ENCODE assay signal across 9 cellular contexts in the genomic region with DNA sequence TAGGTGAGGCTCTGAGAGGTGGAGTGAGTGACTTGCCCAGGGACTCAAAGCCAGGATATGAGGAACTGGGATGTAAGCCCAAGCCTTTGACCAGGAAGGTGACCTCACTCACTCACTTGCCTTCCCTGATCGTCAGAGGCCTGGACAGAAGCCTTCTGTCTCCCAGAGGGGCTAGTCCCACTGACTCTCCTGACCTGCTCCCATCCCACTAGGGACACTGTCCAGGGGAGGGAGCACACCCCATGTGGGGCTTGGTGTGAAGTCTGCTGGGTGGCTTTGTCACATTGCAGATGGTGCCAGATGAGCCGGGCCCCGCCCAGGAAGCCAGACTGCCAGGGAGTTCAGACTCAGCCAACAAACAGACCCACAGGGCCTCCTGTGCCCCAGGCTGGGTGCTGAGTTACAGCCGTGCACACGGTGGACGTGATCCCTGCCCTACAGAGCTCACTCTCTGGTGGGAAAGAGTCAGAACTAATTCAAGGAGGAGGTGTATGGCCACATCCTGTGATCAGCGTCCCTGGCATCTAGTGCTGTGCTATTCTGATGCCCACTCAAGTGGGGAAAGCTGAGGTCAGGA. TPM values are rescaled to one million over a fixed set of nuclear protein-coding genes. Genes with fewer than 3 reads are reported as not detected.
DNase-seq lines count a peak whose midpoint lies in the region; ATAC-seq and TF ChIP-seq lines count a peak whose summit lies in the region.
"Had no signal": no experiment of that assay in that cellular context is flagged by ENCODE, and none has a peak within 500 bp of the region (broad histone marks: within the 10 kb centered on the region; RNA-seq: fewer than 3 reads in every experiment).

No MANE protein-coding gene starts in this region.

- intact Hi-C loops in left colon (cut with DNase I, micrococcal nuclease) (no loop called here), esophagus muscularis mucosa (cut with DNase I) (no loop called here)

- no peaks in the 10 kb centered on the region for H3F3A ChIP-seq in MM.1S (ENCODE audit: insufficient read depth, low read length)

- H3K9ac ChIP-seq in adipocyte (ENCODE audit: low read length) (no peak overlapping the region), MM.1S (ENCODE audit: low read length) (no peak overlapping the region)

- TF ChIP-seq CTCF in esophagus muscularis mucosa (IDR thresholded peaks at IDR 0.05) (no peak), MM.1S (IDR thresholded peaks at IDR 0.05; ENCODE audit: low read length) (no peak)

- ATAC-seq in left colon: peak; percentile 58

- TF ChIP-seq EP300 in esophagus muscularis mucosa (IDR thresholded peaks at IDR 0.05): no peak

- H3K27me3 ChIP-seq in adipocyte (replicated peaks; ENCODE audit: control insufficient read depth, insufficient read depth, low read length): peaks cover 21% of the 10 kb centered on the region
- peaks cover 0 to 39% (median 16%) of the 10 kb centered on the region in 4 donors for H3K27me3 ChIP-seq in esophagus muscularis mucosa
- no peaks in the 10 kb centered on the region for H3K27me3 ChIP-seq in MM.1S (replicated peaks; ENCODE audit: insufficient read depth, low read length)

- H3K4me1 ChIP-seq in adipocyte (ENCODE audit: control insufficient read depth, insufficient read depth, low read length) (peaks cover 11% of the 10 kb centered on the region), esophagus muscularis mucosa (peaks cover 0 to 8% (median 0%) of the 10 kb centered on the region in 4 donors), MM.1S (ENCODE audit: low read length) (no peaks in the 10 kb centered on the region)

- H3K27ac ChIP-seq in KOPT-K1 (ENCODE audit: low read depth, low read length, poor library complexity, severe bottlenecking) (peak overlapping the region; percentile 52), esophagus muscularis mucosa (replicated peaks in 1 of 4) (no peak overlapping the region), MM.1S (ENCODE audit: low read length) (no peak overlapping the region)

- H3K9me2 ChIP-seq in MM.1S (replicated peaks; ENCODE audit: insufficient read depth, low read length): no peaks in the 10 kb centered on the region

- no peak overlapping the region for H2AFZ ChIP-seq in MM.1S (ENCODE audit: low read length)

- H3K9me3 ChIP-seq in KOPT-K1 (ENCODE audit: insufficient read depth, low read length, poor library complexity, severe bottlenecking) (no peaks in the 10 kb centered on the region), adipocyte (ENCODE audit: control insufficient read depth, low read length) (peaks cover 4% of the 10 kb centered on the region), esophagus muscularis mucosa (no peaks in the 10 kb centered on the region), MM.1S (replicated peaks; ENCODE audit: insufficient read depth, low read length) (no peaks in the 10 kb centered on the region)

- H3K36me3 ChIP-seq in KOPT-K1 (ENCODE audit: insufficient read depth, low read length): no peaks in the 10 kb centered on the region
- H3K36me3 ChIP-seq in adipocyte (ENCODE audit: control insufficient read depth, insufficient read depth, low read length, severe bottlenecking): no peaks in the 10 kb centered on the region
- H3K36me3 ChIP-seq in esophagus muscularis mucosa: peaks cover 0 to 5% (median 0%) of the 10 kb centered on the region in 4 donors
- no peaks in the 10 kb centered on the region for H3K36me3 ChIP-seq in MM.1S (replicated peaks; ENCODE audit: insufficient read depth, low read length)

- peak; percentile 46 for DNase-seq in COLO668 (lab: John Stamatoyannopoulos, UW; ENCODE audit: unreplicated experiment)
- DNase-seq in adipocyte (ENCODE audit: low read depth): peak; percentile 22
- DNase-seq in left colon: peak in 1 of 2 donors; percentile 21
- DNase-seq in esophagus muscularis mucosa (ENCODE audit: extremely low spot score): no peak
- DNase-seq in putamen (ENCODE audit: low spot score): no peak
- DNase-seq in MM.1S: no peak
- no peak for DNase-seq in epidermal melanocyte (ENCODE audit: insufficient read length, low spot score)
- DNase-seq: SHP77 treated with DMSO at 0.1 percent for 48 hours had no signal

- no peak for TF ChIP-seq POLR2A in esophagus muscularis mucosa (IDR thresholded peaks at IDR 0.05; ENCODE audit: low read depth)

- WGBS in esophagus muscularis mucosa: 50% methylated on average over 2 of the region's 7 CpGs

- no peak overlapping the region for H3K4me3 ChIP-seq in adipocyte (ENCODE audit: low read length)
- no peak overlapping the region for H3K4me3 ChIP-seq in esophagus muscularis mucosa
- no peak overlapping the region for H3K4me3 ChIP-seq in MM.1S (ENCODE audit: low read length)

- H4K20me1 ChIP-seq in MM.1S (ENCODE audit: insufficient read depth, low read length): no peaks in the 10 kb centered on the region

- no peaks in the 10 kb centered on the region for H3K79me2 ChIP-seq in MM.1S (ENCODE audit: low read length)

- H3K4me2 ChIP-seq in MM.1S (ENCODE audit: low read depth, low read length): no peak overlapping the region

RNA-seq across cellular contexts. Expression of gene MMAB, which starts 28.3 kb away (rescaled TPM):
- total RNA-seq in left colon (10 to 100 TPM; 31.0 to 51.3 TPM), esophagus muscularis mucosa (10 to 100 TPM; 20.0 to 25.3 (median 21.0) TPM)

RNA-seq across cellular contexts. Expression of gene MVK, which starts 28.6 kb away (rescaled TPM):
- total RNA-seq in left colon (10 to 100 TPM; 23.1 to 47.2 TPM), esophagus muscularis mucosa (10 to 100 TPM in 3 of 4 donors, 1 to 10 TPM in 1; 6.2 to 18.7 (median 12.2) TPM)

Comparison
In these comparisons a context has a peak if more than half of its experiments do, and no peak if none do; other contexts are left out.
1. DNase-seq: peak in COLO668 (single experiment) and adipocyte (single experiment); none in esophagus muscularis mucosa (single experiment), putamen (single experiment), MM.1S (single experiment) and epidermal melanocyte (single experiment).